Comparison of ENCODE assay signal across 8 cellular contexts in the genomic region with DNA sequence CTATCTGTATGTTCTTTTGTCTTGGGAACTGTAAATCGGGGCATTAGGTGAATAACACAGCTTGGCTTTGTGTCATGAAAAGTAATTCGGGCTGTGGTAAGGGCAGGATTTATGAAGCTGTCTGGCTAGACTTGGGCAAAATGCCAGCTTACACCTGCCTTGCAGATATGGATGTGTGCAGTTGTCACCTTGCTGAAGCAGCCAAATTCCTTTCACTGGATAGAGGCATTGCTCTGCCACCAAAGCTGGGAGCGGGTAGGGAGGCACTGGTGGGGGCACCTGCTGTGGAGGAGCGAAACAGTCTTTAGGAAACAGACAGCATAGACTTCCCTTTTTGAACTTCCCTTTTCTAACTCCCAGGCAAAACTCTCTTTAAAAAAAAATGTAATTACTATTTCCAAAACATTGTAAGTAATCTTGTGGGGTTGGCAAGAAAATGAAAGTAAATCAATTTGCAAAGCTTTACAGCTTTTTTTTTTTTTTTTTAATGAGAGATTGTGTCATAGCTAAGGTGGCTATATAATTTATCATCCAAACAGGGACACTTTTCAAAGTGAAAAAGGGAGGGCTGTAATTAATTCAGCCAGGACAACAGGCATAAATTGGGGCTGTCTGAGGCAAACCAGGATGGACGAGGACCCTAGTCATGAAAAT.
A peak's percentile ranks its signal among the peaks of the same experiment; 100 is the strongest.
DNase-seq lines count a peak whose midpoint lies in the region; ATAC-seq and TF ChIP-seq lines count a peak whose summit lies in the region.

No MANE protein-coding gene starts in this region.

- ATAC-seq in HG02571 (IDR thresholded peaks at IDR 0.05; ENCODE audit: unreplicated experiment), result peak; percentile 55
- no peak for ATAC-seq in activated T-helper 17 cell treated with anti-CD3 and anti-CD28 coated beads, Interleukin-2, amount 50 U/mL, for 72 hours (replicated peaks)
- ATAC-seq in GM18873 (IDR thresholded peaks at IDR 0.05; ENCODE audit: low FRiP score, unreplicated experiment), result no peak

- peaks cover 8% of the 10 kb centered on the region for H3K4me1 ChIP-seq in SJCRH30

- TF ChIP-seq POLR2A in NB4 (IDR thresholded peaks at IDR 0.05; ENCODE audit: extremely low read depth, insufficient read length), result no peak

- H3K27me3 ChIP-seq in SJCRH30, result no peaks in the 10 kb centered on the region

- H3K36me3 ChIP-seq in SJCRH30, result no peaks in the 10 kb centered on the region

- H3K9me3 Mint-ChIP-seq in activated T-helper 17 cell treated with anti-CD3 and anti-CD28 coated beads, Interleukin-2, amount 50 U/mL, for 72 hours, result peaks cover 12% of the 10 kb centered on the region

- H3K4me3 Mint-ChIP-seq in activated T-helper 17 cell treated with anti-CD3 and anti-CD28 coated beads, Interleukin-2, amount 50 U/mL, for 72 hours, result no peak overlapping the region

- H3K27ac Mint-ChIP-seq in activated T-helper 17 cell treated with anti-CD3 and anti-CD28 coated beads, Interleukin-2, amount 50 U/mL, for 72 hours, result no peak overlapping the region

- no peaks in the 10 kb centered on the region; the same call in 1 of the 2 replicates for H3K9me3 ChIP-seq in SJCRH30 (replicated peaks)

- H3K4me3 ChIP-seq in GM12865 (ENCODE audit: low read depth, low read length) (peak overlapping the region; percentile 11; the same call in 1 of the 2 replicates), NB4 (ENCODE audit: low read depth, low read length) (peak overlapping the region; percentile 30), SJCRH30 (no peak overlapping the region)

- no peaks in the 10 kb centered on the region for H3K27me3 Mint-ChIP-seq in activated T-helper 17 cell treated with anti-CD3 and anti-CD28 coated beads, Interleukin-2, amount 50 U/mL, for 72 hours

- H3K27ac ChIP-seq in SJCRH30, result no peak overlapping the region

- no peaks in the 10 kb centered on the region for H3K4me1 Mint-ChIP-seq in activated T-helper 17 cell treated with anti-CD3 and anti-CD28 coated beads, Interleukin-2, amount 50 U/mL, for 72 hours

- DNase-seq in GM12865 (ENCODE audit: low read depth) (peak; percentile 59), NB4 (ENCODE audit: low read depth) (peak; percentile 84), SJCRH30 (peak; percentile 48 to 72), iPS-NIHi11 (ENCODE audit: low spot score) (peak; percentile 31)
- no peak for DNase-seq in NK-92 treated with Interleukin-12 subunit alpha and Interleukin-12 subunit beta, amount 100 ng/mL, for 24 hours (lab: John Stamatoyannopoulos, UW)

- H3K36me3 Mint-ChIP-seq in activated T-helper 17 cell treated with anti-CD3 and anti-CD28 coated beads, Interleukin-2, amount 50 U/mL, for 72 hours (ENCODE audit: low read depth), result no peaks in the 10 kb centered on the region

- TF ChIP-seq CTCF in GM12865 (IDR thresholded peaks at IDR 0.05; ENCODE audit: insufficient read depth, low read depth, low read length, missing control alignments) (no peak), NB4 (IDR thresholded peaks at IDR 0.05; ENCODE audit: low read depth, low read length) (no peak)
